Comparison of ENCODE assay signal across 21 cellular contexts in genomic region chr1:76140227-76140626, GRCh38.
DNase-seq lines count a peak whose midpoint lies in the region; ATAC-seq, FAIRE-seq and TF ChIP-seq lines count a peak whose summit lies in the region.
"Had no signal": no experiment of that assay in that cellular context is flagged by ENCODE, and none has a peak within 500 bp of the region (broad histone marks: within the 10 kb centered on the region; RNA-seq: fewer than 3 reads in every experiment).

No MANE protein-coding gene starts in this region.

- no peak overlapping the region for H3K23ac ChIP-seq in H1 (ENCODE audit: insufficient read length)

- no peak overlapping the region for H2BK5ac ChIP-seq in H1 (ENCODE audit: low read depth, low read length)

- WGBS in H1 (ENCODE audit: extremely low coverage in 1 of 2, insufficient coverage in 1 of 2, insufficient read length in 1 of 2, insufficient replicate concordance in 2 of 2, low coverage in 1 of 2, low lambda C conversion rate in 2 of 2, missing lambda C conversion rate in 1 of 2), 2 experiments, result 47% methylated on average over 1 of the region's 1 CpG; no CpG with 5 or more reads in 1 of the 2 experiments

- ATAC-seq in stimulated activated effector memory CD8-positive, alpha-beta T cell treated with anti-CD3 and anti-CD28 coated beads, Interleukin-12 subunit alpha, Interleukin-12 subunit beta, amount 100 ng/mL, for 72 hours, result no peak
- ATAC-seq: activated naive CD8-positive, alpha-beta T cell treated with anti-CD3 and anti-CD28 coated beads, Interleukin-2, amount 50 U/mL, for 24 hours; naive thymus-derived CD4-positive, alpha-beta T cell; T-helper 17 cell had no signal

- CTCF ChIA-PET in H1 (lab: Charles Lee; ENCODE audit: partially characterized antibody), result interaction anchor here (0.5 to 2.9 kb wide), 17 partner anchors 8 to 1350 kb away, joined by 3 to 8 read pairs (median 3); no protein-coding TSS in a partner anchor
- CTCF ChIA-PET in CD4-positive, alpha-beta memory T cell (lab: Charles Lee; ENCODE audit: partially characterized antibody), result no interaction called here

- no peaks in the 10 kb centered on the region for H3K36me3 Mint-ChIP-seq in progenitor cell of endocrine pancreas (ENCODE audit: insufficient read depth)
- H3K36me3 Mint-ChIP-seq in CD4-positive, alpha-beta memory T cell, result no peaks in the 10 kb centered on the region
- no peaks in the 10 kb centered on the region for H3K36me3 Mint-ChIP-seq in stimulated activated effector memory CD8-positive, alpha-beta T cell treated with anti-CD3 and anti-CD28 coated beads, Interleukin-12 subunit alpha, Interleukin-12 subunit beta, amount 100 ng/mL, for 72 hours
- H3K36me3 Mint-ChIP-seq: naive thymus-derived CD4-positive, alpha-beta T cell had no signal

- no peak overlapping the region for H3K27ac ChIP-seq in H1 (ENCODE audit: low read depth, low read length)
- no peak overlapping the region for H3K27ac ChIP-seq in CD4-positive, alpha-beta memory T cell (ENCODE audit: low read depth, low read length)
- H3K27ac ChIP-seq: 22Rv1, PC-9, tibial nerve had no signal

- H2AK5ac ChIP-seq in H1 (ENCODE audit: low read depth, low read length), result no peak overlapping the region

- no peak overlapping the region for H3K4me2 ChIP-seq in H1 (ENCODE audit: insufficient read depth in 1 of 2, low read depth in 2 of 2, low read length in 2 of 2)
- H3K4me2 ChIP-seq: PC-9 had no signal

- H4K5ac ChIP-seq in H1 (ENCODE audit: insufficient read length, low read depth, low read length), result no peak overlapping the region

- H3K27ac Mint-ChIP-seq in progenitor cell of endocrine pancreas, result peak overlapping the region; percentile 13
- H3K27ac Mint-ChIP-seq in CD4-positive, alpha-beta memory T cell, result peak overlapping the region in 1 of 7 donors; percentile 59
- H3K27ac Mint-ChIP-seq in stimulated activated effector memory CD8-positive, alpha-beta T cell treated with anti-CD3 and anti-CD28 coated beads, Interleukin-12 subunit alpha, Interleukin-12 subunit beta, amount 100 ng/mL, for 72 hours, result no peak overlapping the region
- H3K27ac Mint-ChIP-seq: activated naive CD8-positive, alpha-beta T cell treated with anti-CD3 and anti-CD28 coated beads, Interleukin-2, amount 50 U/mL, for 24 hours; activated T-cell treated with anti-CD3 and anti-CD28 coated beads, Interleukin-2, amount 50 U/mL, for 24 hours; IgD-negative memory B cell; T-helper 17 cell had no signal

- H3K4me3 Mint-ChIP-seq in progenitor cell of endocrine pancreas (ENCODE audit: low read depth), result no peak overlapping the region
- H3K4me3 Mint-ChIP-seq in CD4-positive, alpha-beta memory T cell, result no peak overlapping the region
- H3K4me3 Mint-ChIP-seq in stimulated activated effector memory CD8-positive, alpha-beta T cell treated with anti-CD3 and anti-CD28 coated beads, Interleukin-12 subunit alpha, Interleukin-12 subunit beta, amount 100 ng/mL, for 72 hours, result no peak overlapping the region
- H3K4me3 Mint-ChIP-seq: activated naive CD8-positive, alpha-beta T cell treated with anti-CD3 and anti-CD28 coated beads, Interleukin-2, amount 50 U/mL, for 24 hours; activated T-cell treated with anti-CD3 and anti-CD28 coated beads, Interleukin-2, amount 50 U/mL, for 24 hours; IgD-negative memory B cell; naive thymus-derived CD4-positive, alpha-beta T cell; T-helper 17 cell had no signal

- TF ChIP-seq CTCF in H1 (IDR thresholded peaks at IDR 0.05; ENCODE audit: control extremely low read depth in 1 of 3, insufficient read depth in 1 of 3, low read depth in 1 of 3, low read length in 3 of 3), result peak; percentile 50 to 65 (median 59)
- TF ChIP-seq CTCF in progenitor cell of endocrine pancreas (IDR thresholded peaks at IDR 0.05; ENCODE audit: unreplicated experiment), result peak; percentile 45

- no peak overlapping the region for H2BK15ac ChIP-seq in H1 (ENCODE audit: low read length)

- no peak for TF ChIP-seq POLR2A in H1 (IDR thresholded peaks at IDR 0.05; ENCODE audit: control extremely low read depth in 1 of 2, low read depth in 2 of 2, low read length in 2 of 2)

- H2BK120ac ChIP-seq in H1 (replicated peaks; ENCODE audit: low read depth, low read length), result no peak overlapping the region

- DNase-seq in DMS53 (lab: John Stamatoyannopoulos, UW) (peak; percentile 17), DMS53 treated with DMSO at 0.1 percent for 48 hours (lab: John Stamatoyannopoulos, UW; ENCODE audit: unreplicated experiment) (no peak), NCI-H146 treated with DMSO at 0.1 percent for 48 hours (lab: John Stamatoyannopoulos, UW; ENCODE audit: unreplicated experiment) (peak; percentile 9), H1 (ENCODE audit: low read depth in 1 of 2, low spot score in 2 of 2) (peak in 1 of 2 experiments; percentile 54), progenitor cell of endocrine pancreas (ENCODE audit: low spot score, unreplicated experiment) (no peak)
- DNase-seq in CD4-positive, alpha-beta memory T cell, result no peak
- DNase-seq in stimulated activated CD4-positive, alpha-beta T cell treated with anti-CD3 and anti-CD28 coated beads, Interleukin-12 subunit alpha, Interleukin-12 subunit beta, amount 100 ng/mL, for 4 hours, result no peak
- DNase-seq in stimulated activated effector memory CD8-positive, alpha-beta T cell treated with anti-CD3 and anti-CD28 coated beads, Interleukin-12 subunit alpha, Interleukin-12 subunit beta, amount 100 ng/mL, for 72 hours (ENCODE audit: low spot score in 2 of 2), result no peak
- DNase-seq: activated CD4-positive, alpha-beta T cell treated with anti-CD3 and anti-CD28 coated beads for 48 hours; activated naive CD8-positive, alpha-beta T cell treated with anti-CD3 and anti-CD28 coated beads, Interleukin-2, amount 50 U/mL, for 24 hours; activated T-cell treated with anti-CD3 and anti-CD28 coated beads, Interleukin-2, amount 50 U/mL, for 24 hours; glutamatergic neuron; naive thymus-derived CD4-positive, alpha-beta T cell; NCI-H1092; PC-9; stimulated activated CD4-positive, alpha-beta T cell treated with anti-CD3 and anti-CD28 coated beads, Interleukin-2, amount 100 ng/mL, for 24 hours; T-helper 17 cell had no signal

- no peaks in the 10 kb centered on the region for H3K36me3 ChIP-seq in H1 (ENCODE audit: control insufficient read depth in 2 of 4, insufficient read depth in 4 of 4, low read length in 3 of 4)
- H3K36me3 ChIP-seq in CD4-positive, alpha-beta memory T cell (ENCODE audit: insufficient read depth, low read length), result no peaks in the 10 kb centered on the region
- H3K36me3 ChIP-seq: tibial nerve had no signal

- no peak overlapping the region for H3K4me3 ChIP-seq in H1 (ENCODE audit: extremely low read depth in 1 of 4, insufficient read depth in 2 of 4, low read depth in 3 of 4, low read length in 4 of 4)
- H3K4me3 ChIP-seq in CD4-positive, alpha-beta memory T cell (ENCODE audit: low read length in 2 of 2), result no peak overlapping the region
- H3K4me3 ChIP-seq: PC-9, tibial nerve had no signal

- H2BK20ac ChIP-seq in H1 (ENCODE audit: low read length), result no peak overlapping the region

- no peak overlapping the region for H3K9ac ChIP-seq in H1 (replicated peaks in 1 of 4; ENCODE audit: extremely low read depth in 1 of 4, low read depth in 3 of 4, low read length in 3 of 4)

- no peak overlapping the region for H4K8ac ChIP-seq in H1 (ENCODE audit: extremely low read depth, insufficient read depth, low read length)

- peaks cover 2% of the 10 kb centered on the region; the same call in 1 of the 2 replicates for H3K79me1 ChIP-seq in H1 (ENCODE audit: low read depth, low read length)

- H3K27me3 ChIP-seq in H1 (replicated peaks in 1 of 4; ENCODE audit: control insufficient read depth in 3 of 4, extremely low read depth in 1 of 4, insufficient read depth in 3 of 4, low read length in 3 of 4), result no peaks in the 10 kb centered on the region
- H3K27me3 ChIP-seq in CD4-positive, alpha-beta memory T cell (ENCODE audit: insufficient read depth, low read length), result no peaks in the 10 kb centered on the region
- H3K27me3 ChIP-seq: tibial nerve had no signal

- peak; percentile 69 for FAIRE-seq in H1 (lab: Jason Lieb, UNC)
- FAIRE-seq: GM19239 had no signal

- no peaks in the 10 kb centered on the region for H3K9me3 Mint-ChIP-seq in progenitor cell of endocrine pancreas (ENCODE audit: low read depth)
- H3K9me3 Mint-ChIP-seq in CD4-positive, alpha-beta memory T cell, result no peaks in the 10 kb centered on the region
- no peaks in the 10 kb centered on the region for H3K9me3 Mint-ChIP-seq in stimulated activated effector memory CD8-positive, alpha-beta T cell treated with anti-CD3 and anti-CD28 coated beads, Interleukin-12 subunit alpha, Interleukin-12 subunit beta, amount 100 ng/mL, for 72 hours
- H3K9me3 Mint-ChIP-seq: activated naive CD8-positive, alpha-beta T cell treated with anti-CD3 and anti-CD28 coated beads, Interleukin-2, amount 50 U/mL, for 24 hours; activated T-cell treated with anti-CD3 and anti-CD28 coated beads, Interleukin-2, amount 50 U/mL, for 24 hours; IgD-negative memory B cell; naive thymus-derived CD4-positive, alpha-beta T cell had no signal

- no peaks in the 10 kb centered on the region for H3K27me3 Mint-ChIP-seq in progenitor cell of endocrine pancreas
- H3K27me3 Mint-ChIP-seq in CD4-positive, alpha-beta memory T cell, result peaks cover 0 to 2% of the 10 kb centered on the region in 2 donors
- H3K27me3 Mint-ChIP-seq: activated naive CD8-positive, alpha-beta T cell treated with anti-CD3 and anti-CD28 coated beads, Interleukin-2, amount 50 U/mL, for 24 hours; activated T-cell treated with anti-CD3 and anti-CD28 coated beads, Interleukin-2, amount 50 U/mL, for 24 hours; IgD-negative memory B cell had no signal

- H3K56ac ChIP-seq in H1 (replicated peaks; ENCODE audit: insufficient read length, low read depth, low read length), result no peak overlapping the region

- no peak overlapping the region for H3K14ac ChIP-seq in H1 (ENCODE audit: insufficient read length)

- no peaks in the 10 kb centered on the region; the same call in 1 of the 2 replicates for H3K23me2 ChIP-seq in H1 (ENCODE audit: low read depth, low read length)

- no peaks in the 10 kb centered on the region for H3K9me3 ChIP-seq in H1 (ENCODE audit: insufficient read depth in 2 of 2, low read depth in 1 of 2, low read length in 1 of 2)
- no peaks in the 10 kb centered on the region for H3K9me3 ChIP-seq in CD4-positive, alpha-beta memory T cell (ENCODE audit: control insufficient read depth in 1 of 2, low read length in 2 of 2)
- H3K9me3 ChIP-seq: tibial nerve had no signal

- H2BK12ac ChIP-seq in H1 (ENCODE audit: low read depth, low read length), result no peak overlapping the region

- H3K18ac ChIP-seq in H1 (ENCODE audit: extremely low read depth, low read length), result no peak overlapping the region

- H3K79me2 ChIP-seq in H1 (ENCODE audit: control insufficient read depth in 1 of 2, insufficient read depth in 2 of 2, low read length in 2 of 2), result no peaks in the 10 kb centered on the region

- POLR2A ChIA-PET in H1 (lab: Charles Lee; ENCODE audit: partially characterized antibody), result interaction anchor here (0.6 to 1.7 kb wide), 2 partner anchors 18 to 232 kb away, joined by 3 to 4 read pairs; no protein-coding TSS in a partner anchor
- POLR2A ChIA-PET in CD4-positive, alpha-beta memory T cell (lab: Charles Lee; ENCODE audit: partially characterized antibody), result no interaction called here

- peaks cover 0 to 13% (median 6%) of the 10 kb centered on the region in 4 experiments; a peak in 5 of 7 replicates for H3K4me1 ChIP-seq in H1 (replicated peaks in 1 of 4; ENCODE audit: control insufficient read depth in 3 of 4, insufficient read depth in 4 of 4, low read length in 3 of 4)
- no peaks in the 10 kb centered on the region for H3K4me1 ChIP-seq in CD4-positive, alpha-beta memory T cell (ENCODE audit: insufficient read depth, low read length)

- TF ChIP-seq RAD21 in H1 (IDR thresholded peaks at IDR 0.05 in 1 of 2, conservative IDR thresholded peaks at IDR 0.05 in 1 of 2; ENCODE audit: low read depth in 2 of 2, low read length in 2 of 2), result peak; percentile 58 to 62

- intact Hi-C loops in CD4-positive, alpha-beta memory T cell (cut with micrococcal nuclease), result no loop called here

- TF ChIP-seq EP300 in H1 (IDR thresholded peaks at IDR 0.05; ENCODE audit: borderline replicate concordance in 1 of 2, low read depth in 2 of 2, low read length in 2 of 2), result no peak

- H3K4me1 Mint-ChIP-seq in progenitor cell of endocrine pancreas (ENCODE audit: low read depth), result peaks cover 64% of the 10 kb centered on the region
- H3K4me1 Mint-ChIP-seq in CD4-positive, alpha-beta memory T cell, result no peaks in the 10 kb centered on the region
- no peaks in the 10 kb centered on the region for H3K4me1 Mint-ChIP-seq in stimulated activated effector memory CD8-positive, alpha-beta T cell treated with anti-CD3 and anti-CD28 coated beads, Interleukin-12 subunit alpha, Interleukin-12 subunit beta, amount 100 ng/mL, for 72 hours

- no peaks in the 10 kb centered on the region for H4K20me1 ChIP-seq in H1 (replicated peaks in 1 of 2; ENCODE audit: control insufficient read depth in 1 of 2, insufficient read depth in 2 of 2, low read length in 2 of 2)

- no peak overlapping the region for H4K91ac ChIP-seq in H1 (replicated peaks; ENCODE audit: insufficient read length, low read length)

- no peak overlapping the region for H3K4ac ChIP-seq in H1 (replicated peaks; ENCODE audit: insufficient read length, low read depth, low read length)

- H2AFZ ChIP-seq in H1 (ENCODE audit: low read length), result no peak overlapping the region
- H2AFZ ChIP-seq: PC-9 had no signal

Comparison
In these comparisons a context has a peak if more than half of its experiments do, and no peak if none do; other contexts are left out.
1. DNase-seq: peak in DMS53 (single experiment) and NCI-H146 treated with DMSO at 0.1 percent for 48 hours (single experiment); none in DMS53 treated with DMSO at 0.1 percent for 48 hours (single experiment), progenitor cell of endocrine pancreas (single experiment), CD4-positive, alpha-beta memory T cell (0 of 5), stimulated activated CD4-positive, alpha-beta T cell treated with anti-CD3 and anti-CD28 coated beads, Interleukin-12 subunit alpha, Interleukin-12 subunit beta, amount 100 ng/mL, for 4 hours (single experiment) and stimulated activated effector memory CD8-positive, alpha-beta T cell treated with anti-CD3 and anti-CD28 coated beads, Interleukin-12 subunit alpha, Interleukin-12 subunit beta, amount 100 ng/mL, for 72 hours (0 of 2).